In genomic region chr3:48507256-48508061, GRCh38 we compare ENCODE assay signal across 9 cellular contexts. TPM values are rescaled to one million over a fixed set of nuclear protein-coding genes. Genes with fewer than 3 reads are reported as not detected.
DNase-seq lines count a peak whose midpoint lies in the region; ATAC-seq and TF ChIP-seq lines count a peak whose summit lies in the region.
"Had no signal": no experiment of that assay in that cellular context is flagged by ENCODE, and none has a peak within 500 bp of the region (broad histone marks: within the 10 kb centered on the region; RNA-seq: fewer than 3 reads in every experiment).

No MANE protein-coding gene starts in this region.

- H3K4me3 ChIP-seq in HCT116 (replicated peaks in 1 of 2; ENCODE audit: low read depth in 1 of 2, low read length in 2 of 2) (peak overlapping the region in 1 of 2 experiments; percentile 32; a peak in 3 of 4 replicates), PC-9 (no peak overlapping the region; the same call in 1 of the 2 replicates), fibroblast of pulmonary artery (replicated peaks; ENCODE audit: low read depth, low read length) (no peak overlapping the region), coronary artery (no peak overlapping the region)

- H3K27ac Mint-ChIP-seq in activated T-cell treated with anti-CD3 and anti-CD28 coated beads, Interleukin-2, amount 50 U/mL, for 24 hours, result peak overlapping the region; percentile 87
- H3K27ac Mint-ChIP-seq: dendritic cell treated with granulocyte-macrophage colony-stimulating factor and Interleukin-4, amounts not matched to agents 40 ng/mL and 50 ng/mL, for 4 days had no signal

- RAD21 ChIA-PET in HCT116 (lab: Charles Lee; ENCODE audit: low non-redundant PET in 1 of 2, low total read pairs in 2 of 2, uncharacterized antibody in 2 of 2, unreplicated experiment in 2 of 2), result no interaction called here

- peaks cover 51 to 66% of the 10 kb centered on the region in 2 experiments for H3K4me1 ChIP-seq in HCT116 (ENCODE audit: control insufficient read depth in 1 of 2, insufficient read depth in 2 of 2, low read length in 2 of 2)
- H3K4me1 ChIP-seq in PC-9 (replicated peaks; ENCODE audit: insufficient read depth), result peaks cover 54% of the 10 kb centered on the region

- no peak for TF ChIP-seq RAD21 in HCT116 (IDR thresholded peaks at IDR 0.05; ENCODE audit: low read depth)

- POLR2A ChIA-PET in HCT116 (lab: Charles Lee), result interaction anchor here (0.5 to 1.3 kb wide), 5 partner anchors 34 to 71 kb away, joined by 3 read pairs; no protein-coding TSS in a partner anchor
- POLR2A ChIA-PET in PC-9 (lab: Charles Lee; ENCODE audit: unreplicated experiment), result interaction anchor here (0.5 to 0.6 kb wide), 4 partner anchors 34 to 310 kb away, joined by 4 to 25 read pairs (median 7); partner anchors contain the start of genes CCDC51 and TMA7

- peak; percentile 87 for ATAC-seq in HCT116
- no peak for ATAC-seq in HG03039 (IDR thresholded peaks at IDR 0.05; ENCODE audit: unreplicated experiment)

- no peaks in the 10 kb centered on the region for H3K9me3 ChIP-seq in HCT116 (ENCODE audit: control insufficient read depth in 1 of 2, insufficient read depth in 1 of 2, low read depth in 1 of 2, low read length in 2 of 2)
- no peaks in the 10 kb centered on the region for H3K9me3 ChIP-seq in PC-9 (ENCODE audit: insufficient read depth, low read depth)

- peak overlapping the region; percentile 44 for H3K9ac ChIP-seq in HCT116 (ENCODE audit: low read length)

- H4K20me1 ChIP-seq in HCT116 (ENCODE audit: insufficient read depth) (no peaks in the 10 kb centered on the region), PC-9 (ENCODE audit: insufficient read depth) (no peaks in the 10 kb centered on the region)

- H2AFZ ChIP-seq in HCT116 (ENCODE audit: low read depth, low read length, poor library complexity, severe bottlenecking) (peak overlapping the region; percentile 16), PC-9 (no peak overlapping the region)

- H3K4me1 Mint-ChIP-seq in activated T-cell treated with anti-CD3 and anti-CD28 coated beads, Interleukin-2, amount 50 U/mL, for 24 hours (ENCODE audit: low read depth), result peaks cover 48% of the 10 kb centered on the region

- H3K79me2 ChIP-seq in HCT116 (ENCODE audit: insufficient read depth, low read length), result no peaks in the 10 kb centered on the region
- H3K79me2 ChIP-seq in PC-9 (ENCODE audit: low read depth), result peaks cover 11% of the 10 kb centered on the region; the same call in 1 of the 2 replicates

- no peak for TF ChIP-seq POLR2A in HCT116 (IDR thresholded peaks at IDR 0.05; ENCODE audit: borderline replicate concordance, extremely low read depth, insufficient read depth, insufficient read length)

- no peaks in the 10 kb centered on the region for H3K36me3 Mint-ChIP-seq in activated T-cell treated with anti-CD3 and anti-CD28 coated beads, Interleukin-2, amount 50 U/mL, for 24 hours (ENCODE audit: low read depth)

- H3F3A ChIP-seq in PC-9 (ENCODE audit: insufficient read depth, low read depth), result peaks cover 31% of the 10 kb centered on the region

- DNase-seq in DMS53 (lab: John Stamatoyannopoulos, UW) (peak; percentile 67), HCT116 (ENCODE audit: low read depth, low spot score) (peak; percentile 87), PC-9 (peak; percentile 95 to 99), fibroblast of pulmonary artery (ENCODE audit: low read depth) (peak; percentile 60), posterior vena cava (ENCODE audit: low spot score) (peak; percentile 74), coronary artery (ENCODE audit: low spot score) (no peak)
- peak; percentile 78 for DNase-seq in activated T-cell treated with anti-CD3 and anti-CD28 coated beads, Interleukin-2, amount 50 U/mL, for 24 hours

- CTCF ChIA-PET in HCT116 (lab: Charles Lee), result interaction anchor here (0.7 to 1.5 kb wide), 3 partner anchors 35 to 227 kb away, joined by 3 to 6 read pairs (median 6); no protein-coding TSS in a partner anchor
- CTCF ChIA-PET in PC-9 (lab: Charles Lee), result interaction anchor here (0.6 to 2.0 kb wide), 7 partner anchors 10 to 1717 kb away, joined by 3 to 13 read pairs (median 5); no protein-coding TSS in a partner anchor

- H3K4me3 Mint-ChIP-seq in activated T-cell treated with anti-CD3 and anti-CD28 coated beads, Interleukin-2, amount 50 U/mL, for 24 hours, result peak overlapping the region; percentile 30
- H3K4me3 Mint-ChIP-seq: dendritic cell treated with granulocyte-macrophage colony-stimulating factor and Interleukin-4, amounts not matched to agents 40 ng/mL and 50 ng/mL, for 4 days had no signal

- peak overlapping the region; percentile 80 for H3K27ac ChIP-seq in HCT116 (ENCODE audit: low read depth, low read length)
- H3K27ac ChIP-seq in PC-9, result peak overlapping the region; percentile 92
- peak overlapping the region in 1 of 2 donors; percentile 50 for H3K27ac ChIP-seq in coronary artery

- no peaks in the 10 kb centered on the region for H3K9me3 Mint-ChIP-seq in activated T-cell treated with anti-CD3 and anti-CD28 coated beads, Interleukin-2, amount 50 U/mL, for 24 hours
- H3K9me3 Mint-ChIP-seq: dendritic cell treated with granulocyte-macrophage colony-stimulating factor and Interleukin-4, amounts not matched to agents 40 ng/mL and 50 ng/mL, for 4 days had no signal

- TF ChIP-seq CTCF in HCT116 (IDR thresholded peaks at IDR 0.05 in 2 of 3, conservative IDR thresholded peaks at IDR 0.05 in 1 of 3; ENCODE audit: borderline replicate concordance in 1 of 3, insufficient read depth in 1 of 3, low read depth in 2 of 3, low read length in 2 of 3) (peak in 2 of 3 experiments; percentile 57 to 66; a peak in 4 of 6 replicates), PC-9 (conservative IDR thresholded peaks at IDR 0.05) (no peak; the same call in 1 of the 2 replicates), fibroblast of pulmonary artery (IDR thresholded peaks at IDR 0.05; ENCODE audit: low read length, missing control alignments) (peak; percentile 47), coronary artery (IDR thresholded peaks at IDR 0.05) (no peak)

- H3K27me3 Mint-ChIP-seq in activated T-cell treated with anti-CD3 and anti-CD28 coated beads, Interleukin-2, amount 50 U/mL, for 24 hours, result no peaks in the 10 kb centered on the region

- H3K9me2 ChIP-seq in HCT116 (ENCODE audit: insufficient read depth) (no peaks in the 10 kb centered on the region), PC-9 (ENCODE audit: insufficient read depth) (no peaks in the 10 kb centered on the region)

- BruUV-seq in HCT116 (replicated peaks; lab: Mats Ljungman, UMichigan) (no TSS peak), PC-9 (replicated peaks; lab: Mats Ljungman, UMichigan) (no TSS peak)

- H3K36me3 ChIP-seq in HCT116 (ENCODE audit: control insufficient read depth in 1 of 2, insufficient read depth in 2 of 2, low read length in 2 of 2), result no peaks in the 10 kb centered on the region
- no peaks in the 10 kb centered on the region for H3K36me3 ChIP-seq in PC-9 (ENCODE audit: low read depth)

- H3K27me3 ChIP-seq in HCT116 (ENCODE audit: insufficient read depth, low read length), result no peaks in the 10 kb centered on the region
- H3K27me3 ChIP-seq in PC-9 (ENCODE audit: insufficient read depth, low read depth), result no peaks in the 10 kb centered on the region

- intact Hi-C loops in HCT116 (cut with micrococcal nuclease) (loop anchor here (1.0 to 5.0 kb wide), 3 partner anchors 35 to 42 kb away; no protein-coding TSS in a partner anchor), PC-9 (cut with micrococcal nuclease; ENCODE audit: unreplicated experiment) (loop anchor here (1.0 to 10.0 kb wide), 4 partner anchors 34 to 407 kb away; partner anchors contain the start of gene ARIH2), posterior vena cava (cut with DNase I) (no loop called here)

- H3K4me2 ChIP-seq in HCT116 (ENCODE audit: low read length) (peak overlapping the region; percentile 66), PC-9 (peak overlapping the region; percentile 52)

TF ChIP-seq in HCT116, 20 proteins besides CTCF, POLR2A, EP300 and RAD21:
- TF ChIP-seq JUND (IDR thresholded peaks at IDR 0.05), result no peak
- TF ChIP-seq POLR2AphosphoS5 (IDR thresholded peaks at IDR 0.05; ENCODE audit: low read depth, low read length), result peak; percentile 40; the same call in 1 of the 2 replicates
- TF ChIP-seq TCF7L2 (IDR thresholded peaks at IDR 0.05; ENCODE audit: borderline replicate concordance, extremely low read depth, insufficient read depth, insufficient read length), result peak; percentile 63
- no peak for TF ChIP-seq ZBTB33 (IDR thresholded peaks at IDR 0.05; ENCODE audit: extremely low read depth, insufficient replicate concordance, low read length)
- TF ChIP-seq SRF (IDR thresholded peaks at IDR 0.05; ENCODE audit: low read depth), result no peak
TF ChIP-seq in HCT116: peak in this region for 2.

RNA-seq across cellular contexts. Expression of gene SHISA5, which starts 3.5 kb away (rescaled TPM):
- total RNA-seq in HCT116 (2021; ENCODE audit: unreplicated experiment), result 104 TPM
- polyA plus RNA-seq in HCT116 (2012), result 121 and 134 TPM in 2 replicates
- total RNA-seq in PC-9 (2021), result 133 and 141 TPM in 2 replicates
- total RNA-seq in posterior vena cava, result 100 to 1,000 TPM; 142 to 147 TPM

RNA-seq across cellular contexts. Expression of gene PFKFB4, which starts 49.1 kb away (rescaled TPM):
- total RNA-seq in HCT116 (2021; ENCODE audit: unreplicated experiment), result 20.3 TPM
- 45.7 and 46.4 TPM in 2 replicates for polyA plus RNA-seq in HCT116 (2012)
- total RNA-seq in PC-9 (2021), result 11.7 and 13.3 TPM in 2 replicates
- total RNA-seq in posterior vena cava, result 1 to 10 TPM; 2.0 to 4.5 TPM

RNA-seq across cellular contexts. Expression of gene UCN2, which starts 56.1 kb away (rescaled TPM):
- 1.5 TPM for total RNA-seq in HCT116 (2021; ENCODE audit: unreplicated experiment)
- 0.69 and 1.1 TPM in 2 replicates for polyA plus RNA-seq in HCT116 (2012)
- 2.8 and 4.2 TPM in 2 replicates for total RNA-seq in PC-9 (2021)
- not detected for total RNA-seq in posterior vena cava

Comparison
In these comparisons a context has a peak if more than half of its experiments do, and no peak if none do; other contexts are left out.
1. CTCF ChIP-seq: peak in HCT116 (2 of 3) and fibroblast of pulmonary artery (single experiment); none in PC-9 (single experiment) and coronary artery (single experiment).
2. intact Hi-C loops: an anchor here in HCT116 (1.0 to 5.0 kb wide) and PC-9 (1.0 to 10.0 kb wide); none called in posterior vena cava.